In the genomic region with DNA sequence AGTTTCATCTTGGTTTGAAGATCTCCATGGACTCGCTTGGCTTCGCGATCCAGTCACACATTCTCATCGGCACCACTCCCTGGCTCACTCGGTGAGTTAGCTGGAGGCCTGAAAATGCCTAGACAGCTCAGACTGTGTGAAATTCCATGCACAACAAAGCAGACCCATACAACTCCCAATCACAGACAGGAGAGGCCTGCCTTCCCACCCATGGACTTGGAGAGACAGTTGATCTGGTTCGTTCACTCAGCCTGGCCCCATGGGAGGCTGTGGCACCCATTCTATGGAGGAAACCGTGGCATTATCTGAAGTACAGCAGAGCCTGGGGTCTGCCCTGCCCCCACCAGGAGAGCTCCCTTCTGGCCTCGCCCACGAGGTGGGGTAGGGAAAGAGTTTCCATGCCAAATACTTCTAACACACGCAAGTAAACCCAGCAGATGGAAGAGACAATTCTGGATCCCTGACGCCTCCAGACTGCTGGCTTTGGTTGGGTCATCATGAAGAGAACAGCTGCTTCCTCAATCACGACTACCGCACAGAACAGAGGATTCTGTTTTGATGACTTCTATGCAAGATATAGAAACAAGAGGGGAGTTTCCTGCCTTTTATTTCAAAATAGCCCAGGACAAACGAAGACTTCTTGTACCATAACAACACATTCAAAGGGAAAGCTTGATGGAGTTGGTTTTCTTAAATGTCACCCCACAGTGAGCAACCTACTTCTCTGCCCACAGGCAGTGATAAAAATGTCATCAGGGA, we compare ENCODE assay signal across 8 cellular contexts. TPM values are rescaled to one million over a fixed set of nuclear protein-coding genes. Genes with fewer than 3 reads are reported as not detected.
DNase-seq lines count a peak whose midpoint lies in the region; ATAC-seq, FAIRE-seq and TF ChIP-seq lines count a peak whose summit lies in the region.

No MANE protein-coding gene starts in this region.

- H3K4me1 Mint-ChIP-seq in GM23338: peaks cover 28% of the 10 kb centered on the region

- H4K20me1 ChIP-seq in GM23338 (replicated peaks; ENCODE audit: insufficient read depth): no peaks in the 10 kb centered on the region; the same call in 1 of the 2 replicates

- 50 to 65% methylated on average over 14 of the region's 14 CpGs for WGBS in sigmoid colon, 2 donors

- H3K27me3 Mint-ChIP-seq in GM23338 (ENCODE audit: insufficient read depth, low read depth, poor library complexity): peaks cover 2% of the 10 kb centered on the region

- H3K9me2 ChIP-seq in GM23338 (ENCODE audit: insufficient read depth): no peaks in the 10 kb centered on the region

- in situ Hi-C loops in GM13977 (cut with MboI; ENCODE audit: low pct_unique_long_range_greater_than_20kb, low sequenced_read_pairs, unreplicated experiment): no loop called here

- H3K27ac Mint-ChIP-seq in GM23338: no peak overlapping the region

- no peaks in the 10 kb centered on the region for H3K9me3 ChIP-seq in sigmoid colon

- peaks cover 4% of the 10 kb centered on the region; the same call in 1 of the 3 replicates for H3K36me3 Mint-ChIP-seq in GM23338 (ENCODE audit: low read depth)

- ATAC-seq in GM23338: no peak

- H3K27me3 ChIP-seq in sigmoid colon (no peaks in the 10 kb centered on the region), GM23338 (ENCODE audit: insufficient read depth) (no peaks in the 10 kb centered on the region)

- peaks cover 6% of the 10 kb centered on the region; the same call in 1 of the 2 replicates for H3K79me2 ChIP-seq in GM23338 (replicated peaks; ENCODE audit: insufficient read depth)

- no peak for TF ChIP-seq POLR2A in sigmoid colon (IDR thresholded peaks at IDR 0.05)

- TF ChIP-seq CTCF in sigmoid colon (IDR thresholded peaks at IDR 0.05) (no peak), GM13977 (IDR thresholded peaks at IDR 0.05; ENCODE audit: extremely low read depth, insufficient read depth, missing control alignments) (no peak), GM23338 (conservative IDR thresholded peaks at IDR 0.05; ENCODE audit: low read depth in 2 of 2) (no peak)

- H3K36me3 ChIP-seq in sigmoid colon (no peaks in the 10 kb centered on the region), GM23338 (ENCODE audit: insufficient read depth) (no peaks in the 10 kb centered on the region; the same call in 1 of the 2 replicates)

- no peaks in the 10 kb centered on the region for H3K9me3 Mint-ChIP-seq in GM23338

- peaks cover 0 to 97% (median 79%) of the 10 kb centered on the region in 4 donors for H3K4me1 ChIP-seq in sigmoid colon
- peaks cover 5% of the 10 kb centered on the region for H3K4me1 ChIP-seq in GM23338 (ENCODE audit: insufficient read depth)

- TF ChIP-seq EP300 in sigmoid colon (IDR thresholded peaks at IDR 0.05): peak in 2 of 4 donors; percentile 60 to 62

- intact Hi-C loops in sigmoid colon (cut with DNase I): no loop called here

- DNase-seq in GM18507 (ENCODE audit: extremely low spot score, insufficient read length, low read depth) (no peak), SKM-1 treated with dmso at 0.1 percent for 144 hours (lab: John Stamatoyannopoulos, UW; ENCODE audit: unreplicated experiment) (peak; percentile 41), foreskin melanocyte (peak; percentile 94), sigmoid colon (no peak), GM13977 (ENCODE audit: low spot score) (no peak), NCI-H146 (lab: John Stamatoyannopoulos, UW) (no peak), GM23338 (ENCODE audit: low spot score) (no peak), AML-193 (lab: John Stamatoyannopoulos, UW) (no peak)

- H2AFZ ChIP-seq in GM23338: no peak overlapping the region

- H3K4me3 ChIP-seq in sigmoid colon: no peak overlapping the region
- no peak overlapping the region for H3K4me3 ChIP-seq in GM23338

- no peak overlapping the region for H3K4me3 Mint-ChIP-seq in GM23338

- H3K4me2 ChIP-seq in GM23338: no peak overlapping the region

- H3K27ac ChIP-seq in sigmoid colon (peak overlapping the region; percentile 52 to 94 (median 69)), GM23338 (ENCODE audit: low read depth) (no peak overlapping the region)

- FAIRE-seq in GM18507 (lab: Jason Lieb, UNC): peak; percentile 63

- H3F3A ChIP-seq in GM23338 (replicated peaks; ENCODE audit: low read depth): no peaks in the 10 kb centered on the region

TF ChIP-seq in GM23338, 12 proteins besides CTCF, POLR2A, EP300 and RAD21 (continues in another document):
- TF ChIP-seq, protein P1, sequence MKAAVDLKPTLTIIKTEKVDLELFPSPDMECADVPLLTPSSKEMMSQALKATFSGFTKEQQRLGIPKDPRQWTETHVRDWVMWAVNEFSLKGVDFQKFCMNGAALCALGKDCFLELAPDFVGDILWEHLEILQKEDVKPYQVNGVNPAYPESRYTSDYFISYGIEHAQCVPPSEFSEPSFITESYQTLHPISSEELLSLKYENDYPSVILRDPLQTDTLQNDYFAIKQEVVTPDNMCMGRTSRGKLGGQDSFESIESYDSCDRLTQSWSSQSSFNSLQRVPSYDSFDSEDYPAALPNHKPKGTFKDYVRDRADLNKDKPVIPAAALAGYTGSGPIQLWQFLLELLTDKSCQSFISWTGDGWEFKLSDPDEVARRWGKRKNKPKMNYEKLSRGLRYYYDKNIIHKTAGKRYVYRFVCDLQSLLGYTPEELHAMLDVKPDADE (IDR thresholded peaks at IDR 0.05): no peak
- TF ChIP-seq STAT1 (IDR thresholded peaks at IDR 0.05; ENCODE audit: unreplicated experiment): no peak
- TF ChIP-seq ZNF114 (CRISPR knock-in tag; IDR thresholded peaks at IDR 0.05): no peak
- TF ChIP-seq EZH2phosphoT487 (IDR thresholded peaks at IDR 0.05; ENCODE audit: unreplicated experiment): no peak
- TF ChIP-seq JUNB (IDR thresholded peaks at IDR 0.05; ENCODE audit: unreplicated experiment): no peak
- no peak for TF ChIP-seq EZH2 (IDR thresholded peaks at IDR 0.05; ENCODE audit: low read depth, unreplicated experiment)
- TF ChIP-seq ZNF331 (CRISPR knock-in tag; IDR thresholded peaks at IDR 0.05; ENCODE audit: low read depth): no peak
- no peak for TF ChIP-seq POLR2AphosphoS5 (IDR thresholded peaks at IDR 0.05; ENCODE audit: low read depth)
- TF ChIP-seq, protein P2, sequence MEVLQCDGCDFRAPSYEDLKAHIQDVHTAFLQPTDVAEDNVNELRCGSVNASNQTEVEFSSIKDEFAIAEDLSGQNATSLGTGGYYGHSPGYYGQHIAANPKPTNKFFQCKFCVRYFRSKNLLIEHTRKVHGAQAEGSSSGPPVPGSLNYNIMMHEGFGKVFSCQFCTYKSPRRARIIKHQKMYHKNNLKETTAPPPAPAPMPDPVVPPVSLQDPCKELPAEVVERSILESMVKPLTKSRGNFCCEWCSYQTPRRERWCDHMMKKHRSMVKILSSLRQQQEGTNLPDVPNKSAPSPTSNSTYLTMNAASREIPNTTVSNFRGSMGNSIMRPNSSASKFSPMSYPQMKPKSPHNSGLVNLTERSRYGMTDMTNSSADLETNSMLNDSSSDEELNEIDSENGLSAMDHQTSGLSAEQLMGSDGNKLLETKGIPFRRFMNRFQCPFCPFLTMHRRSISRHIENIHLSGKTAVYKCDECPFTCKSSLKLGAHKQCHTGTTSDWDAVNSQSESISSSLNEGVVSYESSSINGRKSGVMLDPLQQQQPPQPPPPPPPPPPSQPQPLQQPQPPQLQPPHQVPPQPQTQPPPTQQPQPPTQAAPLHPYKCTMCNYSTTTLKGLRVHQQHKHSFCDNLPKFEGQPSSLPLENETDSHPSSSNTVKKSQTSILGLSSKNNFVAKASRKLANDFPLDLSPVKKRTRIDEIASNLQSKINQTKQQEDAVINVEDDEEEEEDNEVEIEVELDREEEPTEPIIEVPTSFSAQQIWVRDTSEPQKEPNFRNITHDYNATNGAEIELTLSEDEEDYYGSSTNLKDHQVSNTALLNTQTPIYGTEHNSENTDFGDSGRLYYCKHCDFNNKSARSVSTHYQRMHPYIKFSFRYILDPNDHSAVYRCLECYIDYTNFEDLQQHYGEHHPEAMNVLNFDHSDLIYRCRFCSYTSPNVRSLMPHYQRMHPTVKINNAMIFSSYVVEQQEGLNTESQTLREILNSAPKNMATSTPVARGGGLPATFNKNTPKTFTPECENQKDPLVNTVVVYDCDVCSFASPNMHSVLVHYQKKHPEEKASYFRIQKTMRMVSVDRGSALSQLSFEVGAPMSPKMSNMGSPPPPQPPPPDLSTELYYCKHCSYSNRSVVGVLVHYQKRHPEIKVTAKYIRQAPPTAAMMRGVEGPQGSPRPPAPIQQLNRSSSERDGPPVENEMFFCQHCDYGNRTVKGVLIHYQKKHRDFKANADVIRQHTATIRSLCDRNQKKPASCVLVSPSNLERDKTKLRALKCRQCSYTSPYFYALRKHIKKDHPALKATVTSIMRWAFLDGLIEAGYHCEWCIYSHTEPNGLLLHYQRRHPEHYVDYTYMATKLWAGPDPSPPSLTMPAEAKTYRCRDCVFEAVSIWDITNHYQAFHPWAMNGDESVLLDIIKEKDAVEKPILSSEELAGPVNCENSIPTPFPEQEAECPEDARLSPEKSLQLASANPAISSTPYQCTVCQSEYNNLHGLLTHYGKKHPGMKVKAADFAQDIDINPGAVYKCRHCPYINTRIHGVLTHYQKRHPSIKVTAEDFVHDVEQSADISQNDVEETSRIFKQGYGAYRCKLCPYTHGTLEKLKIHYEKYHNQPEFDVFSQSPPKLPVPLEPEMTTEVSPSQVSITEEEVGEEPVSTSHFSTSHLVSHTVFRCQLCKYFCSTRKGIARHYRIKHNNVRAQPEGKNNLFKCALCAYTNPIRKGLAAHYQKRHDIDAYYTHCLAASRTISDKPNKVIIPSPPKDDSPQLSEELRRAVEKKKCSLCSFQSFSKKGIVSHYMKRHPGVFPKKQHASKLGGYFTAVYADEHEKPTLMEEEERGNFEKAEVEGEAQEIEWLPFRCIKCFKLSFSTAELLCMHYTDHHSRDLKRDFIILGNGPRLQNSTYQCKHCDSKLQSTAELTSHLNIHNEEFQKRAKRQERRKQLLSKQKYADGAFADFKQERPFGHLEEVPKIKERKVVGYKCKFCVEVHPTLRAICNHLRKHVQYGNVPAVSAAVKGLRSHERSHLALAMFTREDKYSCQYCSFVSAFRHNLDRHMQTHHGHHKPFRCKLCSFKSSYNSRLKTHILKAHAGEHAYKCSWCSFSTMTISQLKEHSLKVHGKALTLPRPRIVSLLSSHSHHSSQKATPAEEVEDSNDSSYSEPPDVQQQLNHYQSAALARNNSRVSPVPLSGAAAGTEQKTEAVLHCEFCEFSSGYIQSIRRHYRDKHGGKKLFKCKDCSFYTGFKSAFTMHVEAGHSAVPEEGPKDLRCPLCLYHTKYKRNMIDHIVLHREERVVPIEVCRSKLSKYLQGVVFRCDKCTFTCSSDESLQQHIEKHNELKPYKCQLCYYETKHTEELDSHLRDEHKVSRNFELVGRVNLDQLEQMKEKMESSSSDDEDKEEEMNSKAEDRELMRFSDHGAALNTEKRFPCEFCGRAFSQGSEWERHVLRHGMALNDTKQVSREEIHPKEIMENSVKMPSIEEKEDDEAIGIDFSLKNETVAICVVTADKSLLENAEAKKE (CRISPR knock-in tag; IDR thresholded peaks at IDR 0.05): no peak

RNA-seq across cellular contexts. Expression of a gene that starts 15.9 kb away (rescaled TPM):
- total RNA-seq in sigmoid colon: 10 to 100 TPM; 32.3 to 36.6 (median 34.4) TPM
- polyA plus RNA-seq in sigmoid colon (10 to 100 TPM in 2 of 3 donors, 1 to 10 TPM in 1; 9.6 to 36.4 (median 12.0) TPM), GM23338 (2016; fragmentation: Nextera tagmentation; extraction: Ambion mirVana) (3.0 and 3.5 TPM in 2 replicates)
- 14.5 and 20.3 TPM in 2 replicates for total RNA-seq in GM23338 (2014; rRNA removed; shearing (Covaris generic))

Comparison
In these comparisons a context has a peak if more than half of its experiments do, and no peak if none do; other contexts are left out.
1. DNase-seq: peak in SKM-1 treated with dmso at 0.1 percent for 144 hours (single experiment) and foreskin melanocyte (single experiment); none in GM18507 (single experiment), sigmoid colon (single experiment), GM13977 (single experiment), NCI-H146 (single experiment), GM23338 (single experiment) and AML-193 (0 of 2).